ENCODE assay signal across 1 cellular context in genomic region chr18:23964282-23965238, GRCh38.
TF ChIP-seq lines count a peak whose summit lies in the region.

No MANE protein-coding gene starts in this region.

TF ChIP-seq in HCT116, 20 proteins besides CTCF, POLR2A, EP300 and RAD21 (continued from another document):
- TF ChIP-seq ZFX (IDR thresholded peaks at IDR 0.05) = no peak
- 0 out of 2 replicates have a peak, but pooled peaks have one; percentile 14 for TF ChIP-seq SP1 (IDR thresholded peaks at IDR 0.05; ENCODE audit: low read depth)
- no peak for TF ChIP-seq POLR2AphosphoS5 (IDR thresholded peaks at IDR 0.05; ENCODE audit: low read depth, low read length)
- TF ChIP-seq FOSL1 (IDR thresholded peaks at IDR 0.05; ENCODE audit: low read depth) = no peak
